Comparison of ENCODE assay signal across 14 cellular contexts in genomic region chr1:945910-946565, GRCh38. TPM values are rescaled to one million over a fixed set of nuclear protein-coding genes. Genes with fewer than 3 reads are reported as not detected.
DNase-seq lines count a peak whose midpoint lies in the region; ATAC-seq, FAIRE-seq and TF ChIP-seq lines count a peak whose summit lies in the region.
"Had no signal": no experiment of that assay in that cellular context is flagged by ENCODE, and none has a peak within 500 bp of the region (broad histone marks: within the 10 kb centered on the region; RNA-seq: fewer than 3 reads in every experiment).

No MANE protein-coding gene starts in this region.

- WGBS in K562 (ENCODE audit: insufficient coverage, low coverage, missing lambda C conversion rate) = 87% methylated on average over 21 of the region's 25 CpGs
- WGBS in esophagus squamous epithelium, 2 donors = 73 to 82% methylated on average over 3 to 14 of the region's 25 CpGs

- intact Hi-C loops in K562 (cut with micrococcal nuclease) (no loop called here), esophagus squamous epithelium (cut with DNase I) (no loop called here)

- TF ChIP-seq POLR2A in K562 (conservative IDR thresholded peaks at IDR 0.05) (no peak), esophagus squamous epithelium (IDR thresholded peaks at IDR 0.05) (no peak)

- H3K4me2 ChIP-seq in BLaER1 (peak overlapping the region; percentile 70), KMS-11 (peak overlapping the region; percentile 91), K562 (ENCODE audit: insufficient read depth, low read length) (no peak overlapping the region)

- TF ChIP-seq RAD21 in K562 (CRISPR knock-in tag; conservative IDR thresholded peaks at IDR 0.05 in 1 of 2, IDR thresholded peaks at IDR 0.05 in 1 of 2) = no peak

- in situ Hi-C loops in K562 (cut with MboI) = no loop called here

- H2AFZ ChIP-seq in KMS-11 (ENCODE audit: low read depth) = no peak overlapping the region
- no peak overlapping the region for H2AFZ ChIP-seq in K562 (ENCODE audit: low read depth, low read length)

- peaks cover 100% of the 10 kb centered on the region for H4K20me1 ChIP-seq in BLaER1
- H4K20me1 ChIP-seq in KMS-11 (ENCODE audit: insufficient read depth) = no peaks in the 10 kb centered on the region; the same call in 1 of the 2 replicates
- H4K20me1 ChIP-seq in K562 (replicated peaks; ENCODE audit: control insufficient read depth, insufficient read depth, low read length) = peaks cover 20% of the 10 kb centered on the region

- H3K4me3 ChIP-seq in BLaER1 = no peak overlapping the region
- peak overlapping the region; percentile 34 for H3K4me3 ChIP-seq in KMS-11 (IDR thresholded peaks at IDR 0.05; ENCODE audit: insufficient read depth, low read depth, low read length)
- no peak overlapping the region for H3K4me3 ChIP-seq in K562
- H3K4me3 ChIP-seq in esophagus squamous epithelium = no peak overlapping the region

- H3K9ac ChIP-seq in BLaER1 (no peak overlapping the region), KMS-11 (no peak overlapping the region; the same call in 1 of the 2 replicates), K562 (ENCODE audit: insufficient read depth in 1 of 2, low read depth in 2 of 2, low read length in 2 of 2) (no peak overlapping the region; a peak in 1 of 4 replicates)

- TF ChIP-seq EP300 in K562 (IDR thresholded peaks at IDR 0.05; ENCODE audit: low read length) = no peak

- BruUV-seq in K562 (replicated peaks; lab: Mats Ljungman, UMichigan) = no TSS peak

- DNase-seq in K562 (ENCODE audit: extremely low read depth in 1 of 4, low spot score in 3 of 4) = no peak
- no peak for DNase-seq in esophagus squamous epithelium (lab: John Stamatoyannopoulos, UW)
- no peak for DNase-seq in foreskin keratinocyte
- no peak for DNase-seq in HPDE6-E6E7 (ENCODE audit: extremely low spot score)
- DNase-seq: BE2C, H7, MV-4-11, NCI-H1417 treated with DMSO at 0.1 percent for 48 hours, NCI-H2029, NCI-H510A treated with DMSO at 0.1 percent for 48 hours had no signal

- H3K9me1 ChIP-seq in K562 (ENCODE audit: control insufficient read depth, insufficient read depth, low read length) = no peaks in the 10 kb centered on the region

- H3K79me2 ChIP-seq in KMS-11 (ENCODE audit: insufficient read depth, low read depth) = no peaks in the 10 kb centered on the region
- peaks cover 3% of the 10 kb centered on the region; the same call in 2 of the 3 replicates for H3K79me2 ChIP-seq in K562 (ENCODE audit: control insufficient read depth, insufficient read depth, low read length)

- H3K36me3 ChIP-seq in BLaER1 (peaks cover 71% of the 10 kb centered on the region), KMS-11 (ENCODE audit: insufficient read depth) (peaks cover 5% of the 10 kb centered on the region; the same call in 1 of the 2 replicates), K562 (ENCODE audit: control insufficient read depth, insufficient read depth, low read length) (peaks cover 74% of the 10 kb centered on the region; the same call in 2 of the 3 replicates), esophagus squamous epithelium (peaks cover 29 to 76% (median 31%) of the 10 kb centered on the region in 3 donors)

- peaks cover 44% of the 10 kb centered on the region for H3K4me1 ChIP-seq in BLaER1
- peaks cover 71% of the 10 kb centered on the region for H3K4me1 ChIP-seq in KMS-11 (ENCODE audit: low read depth, poor library complexity, severe bottlenecking)
- peaks cover 11 to 76% of the 10 kb centered on the region in 2 experiments; a peak in 3 of 5 replicates for H3K4me1 ChIP-seq in K562 (replicated peaks in 1 of 2; ENCODE audit: control insufficient read depth in 2 of 2, insufficient read depth in 2 of 2, low read length in 2 of 2)
- peaks cover 17 to 35% (median 23%) of the 10 kb centered on the region in 3 donors for H3K4me1 ChIP-seq in esophagus squamous epithelium
- no peaks in the 10 kb centered on the region for H3K4me1 ChIP-seq in foreskin keratinocyte

- H3K9me3 ChIP-seq in BLaER1 (no peaks in the 10 kb centered on the region), K562 (replicated peaks; ENCODE audit: control insufficient read depth, insufficient read depth, low read depth, low read length) (no peaks in the 10 kb centered on the region), esophagus squamous epithelium (no peaks in the 10 kb centered on the region)
- H3K9me3 ChIP-seq: BE2C had no signal

- CTCF ChIA-PET in K562 (lab: Yijun Ruan, JAX; ENCODE audit: low intra/inter-chr PET ratio) = no interaction called here

- no peak overlapping the region for H3K27ac ChIP-seq in BLaER1
- peak overlapping the region; percentile 75; the same call in 1 of the 2 replicates for H3K27ac ChIP-seq in KMS-11
- H3K27ac ChIP-seq in K562 (ENCODE audit: extremely low read depth, low read depth, low read length) = no peak overlapping the region
- H3K27ac ChIP-seq in esophagus squamous epithelium = no peak overlapping the region
- no peak overlapping the region for H3K27ac ChIP-seq in foreskin keratinocyte

- POLR2A ChIA-PET in K562 (lab: Yijun Ruan, JAX) = interaction anchor here (1.2 to 2.3 kb wide), 3 partner anchors 11 to 120 kb away, joined by 4 to 7 read pairs (median 4); partner anchors contain the start of gene NOC2L

- FAIRE-seq in K562 (lab: Jason Lieb, UNC) = no peak

- H3K27me3 ChIP-seq in BLaER1 (peaks cover 36% of the 10 kb centered on the region), KMS-11 (ENCODE audit: insufficient read depth, low read depth) (peaks cover 19% of the 10 kb centered on the region), K562 (ENCODE audit: control insufficient read depth in 2 of 2, insufficient read depth in 2 of 2, low read length in 2 of 2) (no peaks in the 10 kb centered on the region), esophagus squamous epithelium (peaks cover 7 to 29% (median 18%) of the 10 kb centered on the region in 4 donors), foreskin keratinocyte (peaks cover 23% of the 10 kb centered on the region)
- H3K27me3 ChIP-seq: BE2C had no signal

- no peak for ATAC-seq in K562
- no peak for ATAC-seq in foreskin keratinocyte

- TF ChIP-seq CTCF in KMS-11 (conservative IDR thresholded peaks at IDR 0.05; ENCODE audit: low read depth, low read length) (no peak), K562 (IDR thresholded peaks at IDR 0.05 in 2 of 3, conservative IDR thresholded peaks at IDR 0.05 in 1 of 3; ENCODE audit: insufficient read depth in 2 of 3, low read depth in 1 of 3, low read length in 3 of 3) (no peak), esophagus squamous epithelium (IDR thresholded peaks at IDR 0.05) (no peak), foreskin keratinocyte (conservative IDR thresholded peaks at IDR 0.05) (no peak)

RNA-seq across cellular contexts. Expression of gene NOC2L, which starts 13.0 kb away (rescaled TPM):
- total RNA-seq in K562 (2011; cell fraction: chromatin; rRNA removed; ENCODE audit: low replicate concordance) = 185 and 348 TPM in 2 replicates
- total RNA-seq in K562 (2011; cell fraction: nucleolus; rRNA removed) = 202 and 208 TPM in 2 replicates
- 191 and 196 TPM in 2 replicates for total RNA-seq in K562 (2011; cell fraction: nucleoplasm; rRNA removed)
- 363 and 418 TPM in 2 replicates for total RNA-seq in K562 (2014; rRNA removed)
- total RNA-seq in K562 (2014; rRNA removed; fragmentation: Illumina TruSeq; extraction: Trizol) = 111 and 128 TPM in 2 replicates
- 214 and 216 TPM in 2 replicates for total RNA-seq in K562 (2015; rRNA removed; fragmentation: Illumina TruSeq; extraction: Trizol)
- total RNA-seq in K562 (2021) = 407 and 410 TPM in 2 replicates
- 86.6 and 118 TPM in 2 replicates for polyA plus RNA-seq in K562 (2011; rRNA removed)
- polyA plus RNA-seq in K562 (2011; cell fraction: cytosol; rRNA removed) = 166 and 242 TPM in 2 replicates
- polyA plus RNA-seq in K562 (2011; cell fraction: nucleus; rRNA removed) = 153 and 201 TPM in 2 replicates
- polyA plus RNA-seq in K562 (2012) = 162 and 252 TPM in 2 replicates
- polyA plus RNA-seq in K562 (2014; fragmentation: Illumina TruSeq; extraction: Trizol) = 200 and 279 TPM in 2 replicates
- 1 to 10 TPM; 4.0 to 9.7 TPM for polyA plus RNA-seq in K562 (2014; fragmentation: Nextera tagmentation; extraction: Ambion mirVana)
- polyA plus RNA-seq in K562 (2014; rRNA removed) = 260 and 299 TPM in 2 replicates
- 113 and 170 TPM in 2 replicates for polyA minus RNA-seq in K562 (2011; rRNA and poly(A)+ RNA removed)
- polyA minus RNA-seq in K562 (2011; cell fraction: cytosol; rRNA and poly(A)+ RNA removed) = 169 and 187 TPM in 2 replicates
- polyA minus RNA-seq in K562 (2011; cell fraction: nucleus; rRNA and poly(A)+ RNA removed) = 36.1 and 52.3 TPM in 2 replicates
- total RNA-seq in esophagus squamous epithelium = 10 to 100 TPM; 57.9 to 80.2 (median 60.4) TPM
- 60.1 and 112 TPM in 2 replicates for total RNA-seq in foreskin keratinocyte
- 53.5 and 99.0 TPM in 2 replicates for polyA plus RNA-seq in foreskin keratinocyte

RNA-seq across cellular contexts. Expression of gene KLHL17, which starts 14.3 kb away (rescaled TPM):
- 105 and 413 TPM in 2 replicates for total RNA-seq in K562 (2011; cell fraction: chromatin; rRNA removed; ENCODE audit: low replicate concordance)
- total RNA-seq in K562 (2011; cell fraction: nucleolus; rRNA removed) = 347 and 361 TPM in 2 replicates
- 167 and 188 TPM in 2 replicates for total RNA-seq in K562 (2011; cell fraction: nucleoplasm; rRNA removed)
- total RNA-seq in K562 (2014; rRNA removed) (30.7 and 30.8 TPM in 2 replicates), K562 (2014; rRNA removed; fragmentation: Illumina TruSeq; extraction: Trizol) (1.5 and 2.9 TPM in 2 replicates), K562 (2015; rRNA removed; fragmentation: Illumina TruSeq; extraction: Trizol) (13.0 and 16.3 TPM in 2 replicates), K562 (2021) (58.1 and 71.4 TPM in 2 replicates), esophagus squamous epithelium (10 to 100 TPM in 3 of 4 donors, 1 to 10 TPM in 1; 8.7 to 13.8 (median 10.3) TPM), foreskin keratinocyte (16.4 and 16.6 TPM in 2 replicates)
- polyA plus RNA-seq in K562 (2011; rRNA removed) (18.6 and 49.7 TPM in 2 replicates), K562 (2014; fragmentation: Illumina TruSeq; extraction: Trizol) (7.2 and 22.1 TPM in 2 replicates), K562 (2014; fragmentation: Nextera tagmentation; extraction: Ambion mirVana) (under 1 TPM; 0.14 to 0.55 TPM), K562 (2014; rRNA removed) (67.3 and 84.8 TPM in 2 replicates), foreskin keratinocyte (17.2 and 17.5 TPM in 2 replicates)
- 22.8 and 35.9 TPM in 2 replicates for polyA plus RNA-seq in K562 (2011; cell fraction: cytosol; rRNA removed)
- 819 and 946 TPM in 2 replicates for polyA plus RNA-seq in K562 (2011; cell fraction: nucleus; rRNA removed)
- polyA plus RNA-seq in K562 (2012) = 31.2 and 45.6 TPM in 2 replicates
- 3.4 and 5.1 TPM in 2 replicates for polyA minus RNA-seq in K562 (2011; rRNA and poly(A)+ RNA removed)
- 8.9 and 14.1 TPM in 2 replicates for polyA minus RNA-seq in K562 (2011; cell fraction: cytosol; rRNA and poly(A)+ RNA removed)
- polyA minus RNA-seq in K562 (2011; cell fraction: nucleus; rRNA and poly(A)+ RNA removed) = 72.0 and 97.5 TPM in 2 replicates

RNA-seq across cellular contexts. Expression of gene PLEKHN1, which starts 20.2 kb away (rescaled TPM):
- 0.99 and 3.5 TPM in 2 replicates for total RNA-seq in K562 (2011; cell fraction: chromatin; rRNA removed; ENCODE audit: low replicate concordance)
- total RNA-seq in K562 (2011; cell fraction: nucleolus; rRNA removed) = 1.2 and 2.6 TPM in 2 replicates
- 0.88 and 1.6 TPM in 2 replicates for total RNA-seq in K562 (2011; cell fraction: nucleoplasm; rRNA removed)
- total RNA-seq in K562 (2014; rRNA removed) (0.09 and 0.69 TPM in 2 replicates), K562 (2014; rRNA removed; fragmentation: Illumina TruSeq; extraction: Trizol) (0.07 TPM in 1 of 2 replicates, not detected in the other), K562 (2015; rRNA removed; fragmentation: Illumina TruSeq; extraction: Trizol) (0.11 and 0.18 TPM in 2 replicates), K562 (2021) (1.2 and 1.5 TPM in 2 replicates), esophagus squamous epithelium (10 to 100 TPM; 16.8 to 39.6 (median 23.4) TPM), foreskin keratinocyte (3.0 and 4.6 TPM in 2 replicates)
- polyA plus RNA-seq in K562 (2011; rRNA removed) (0.13 and 0.34 TPM in 2 replicates), K562 (2014; fragmentation: Illumina TruSeq; extraction: Trizol) (0.13 and 0.69 TPM in 2 replicates), K562 (2014; fragmentation: Nextera tagmentation; extraction: Ambion mirVana) (not detected), K562 (2014; rRNA removed) (0.52 and 0.80 TPM in 2 replicates), foreskin keratinocyte (3.4 and 4.2 TPM in 2 replicates)
- 0.12 and 0.37 TPM in 2 replicates for polyA plus RNA-seq in K562 (2011; cell fraction: cytosol; rRNA removed)
- 2.6 and 3.6 TPM in 2 replicates for polyA plus RNA-seq in K562 (2011; cell fraction: nucleus; rRNA removed)
- polyA plus RNA-seq in K562 (2012) = 0.47 and 1.4 TPM in 2 replicates
- not detected in 2 replicates for polyA minus RNA-seq in K562 (2011; rRNA and poly(A)+ RNA removed)
- 0.55 TPM in 1 of 2 replicates, not detected in the other for polyA minus RNA-seq in K562 (2011; cell fraction: cytosol; rRNA and poly(A)+ RNA removed)
- polyA minus RNA-seq in K562 (2011; cell fraction: nucleus; rRNA and poly(A)+ RNA removed) = 1.3 and 1.8 TPM in 2 replicates

RNA-seq across cellular contexts. Expression of gene SAMD11, which starts 22.3 kb away (rescaled TPM):
- 0.42 and 1.3 TPM in 2 replicates for total RNA-seq in K562 (2011; cell fraction: chromatin; rRNA removed; ENCODE audit: low replicate concordance)
- 1.2 and 1.8 TPM in 2 replicates for total RNA-seq in K562 (2011; cell fraction: nucleolus; rRNA removed)
- 0.31 and 0.44 TPM in 2 replicates for total RNA-seq in K562 (2011; cell fraction: nucleoplasm; rRNA removed)
- total RNA-seq in K562 (2014; rRNA removed) = 0.41 and 0.82 TPM in 2 replicates
- total RNA-seq in K562 (2014; rRNA removed; fragmentation: Illumina TruSeq; extraction: Trizol) = 0.07 TPM in 1 of 2 replicates, not detected in the other
- 0.11 and 0.26 TPM in 2 replicates for total RNA-seq in K562 (2015; rRNA removed; fragmentation: Illumina TruSeq; extraction: Trizol)
- 0.38 and 0.49 TPM in 2 replicates for total RNA-seq in K562 (2021)
- 0.24 and 0.31 TPM in 2 replicates for polyA plus RNA-seq in K562 (2011; rRNA removed)
- polyA plus RNA-seq in K562 (2011; cell fraction: cytosol; rRNA removed) = 0.37 and 0.73 TPM in 2 replicates
- 1.6 and 3.1 TPM in 2 replicates for polyA plus RNA-seq in K562 (2011; cell fraction: nucleus; rRNA removed)
- 0.36 and 0.64 TPM in 2 replicates for polyA plus RNA-seq in K562 (2012)
- not detected in 2 replicates for polyA plus RNA-seq in K562 (2014; fragmentation: Illumina TruSeq; extraction: Trizol)
- under 1 TPM in 1 of 2 experiments, not detected in 1; 0.08 TPM for polyA plus RNA-seq in K562 (2014; fragmentation: Nextera tagmentation; extraction: Ambion mirVana)
- polyA plus RNA-seq in K562 (2014; rRNA removed) = 0.07 and 0.32 TPM in 2 replicates
- polyA minus RNA-seq in K562 (2011; rRNA and poly(A)+ RNA removed) = not detected in 2 replicates
- 1.3 and 3.5 TPM in 2 replicates for polyA minus RNA-seq in K562 (2011; cell fraction: cytosol; rRNA and poly(A)+ RNA removed)
- polyA minus RNA-seq in K562 (2011; cell fraction: nucleus; rRNA and poly(A)+ RNA removed) = 0.94 and 1.6 TPM in 2 replicates
- under 1 TPM in 3 of 4 donors, not detected in 1; 0.48 to 0.95 (median 0.57) TPM for total RNA-seq in esophagus squamous epithelium
- not detected in 2 replicates for total RNA-seq in foreskin keratinocyte
- polyA plus RNA-seq in foreskin keratinocyte = 0.16 TPM in 1 of 2 replicates, not detected in the other

RNA-seq across cellular contexts. Expression of gene PERM1, which starts 35.9 kb away (rescaled TPM):
- 0.30 and 1.0 TPM in 2 replicates for total RNA-seq in K562 (2011; cell fraction: chromatin; rRNA removed; ENCODE audit: low replicate concordance)
- 0.39 and 0.67 TPM in 2 replicates for total RNA-seq in K562 (2011; cell fraction: nucleolus; rRNA removed)
- total RNA-seq in K562 (2011; cell fraction: nucleoplasm; rRNA removed) = 0.23 and 0.29 TPM in 2 replicates
- total RNA-seq in K562 (2014; rRNA removed) = not detected in 2 replicates
- total RNA-seq in K562 (2014; rRNA removed; fragmentation: Illumina TruSeq; extraction: Trizol) = not detected in 2 replicates
- not detected in 2 replicates for total RNA-seq in K562 (2015; rRNA removed; fragmentation: Illumina TruSeq; extraction: Trizol)
- total RNA-seq in K562 (2021) = not detected in 2 replicates
- 0.04 TPM in 1 of 2 replicates, not detected in the other for polyA plus RNA-seq in K562 (2011; rRNA removed)
- polyA plus RNA-seq in K562 (2011; cell fraction: cytosol; rRNA removed) = 0.06 TPM in 1 of 2 replicates, not detected in the other
- polyA plus RNA-seq in K562 (2011; cell fraction: nucleus; rRNA removed) = 0.18 and 0.25 TPM in 2 replicates
- 0.46 and 0.48 TPM in 2 replicates for polyA plus RNA-seq in K562 (2012)
- not detected in 2 replicates for polyA plus RNA-seq in K562 (2014; fragmentation: Illumina TruSeq; extraction: Trizol)
- not detected for polyA plus RNA-seq in K562 (2014; fragmentation: Nextera tagmentation; extraction: Ambion mirVana)
- polyA plus RNA-seq in K562 (2014; rRNA removed) = not detected in 2 replicates
- polyA minus RNA-seq in K562 (2011; rRNA and poly(A)+ RNA removed) = not detected in 2 replicates
- polyA minus RNA-seq in K562 (2011; cell fraction: cytosol; rRNA and poly(A)+ RNA removed) = not detected in 2 replicates
- polyA minus RNA-seq in K562 (2011; cell fraction: nucleus; rRNA and poly(A)+ RNA removed) = 0.33 TPM in 1 of 2 replicates, not detected in the other
- not detected for total RNA-seq in esophagus squamous epithelium
- not detected in 2 replicates for total RNA-seq in foreskin keratinocyte
- polyA plus RNA-seq in foreskin keratinocyte = not detected in 2 replicates
- total RNA-seq: H7, LHCN-M2 had no signal
- polyA plus RNA-seq: AG04450 had no signal
